16 cellular contexts compared by ENCODE assay signal in genomic region chr2:43993437-43993836, GRCh38. TPM values are rescaled to one million over a fixed set of nuclear protein-coding genes. Genes with fewer than 3 reads are reported as not detected.
A peak's percentile ranks its signal among the peaks of the same experiment; 100 is the strongest.
DNase-seq lines count a peak whose midpoint lies in the region; ATAC-seq, FAIRE-seq and TF ChIP-seq lines count a peak whose summit lies in the region.
"Had no signal": no experiment of that assay in that cellular context is flagged by ENCODE, and none has a peak within 500 bp of the region (broad histone marks: within the 10 kb centered on the region; RNA-seq: fewer than 3 reads in every experiment).

No MANE protein-coding gene starts in this region.

- no peak for FAIRE-seq in D721Med (lab: Jason Lieb, UNC)

- H3K36me3 ChIP-seq in OCI-LY3 (replicated peaks; ENCODE audit: low read depth, low read length): peaks cover 40% of the 10 kb centered on the region

- H3K4me3 Mint-ChIP-seq in activated T-cell treated with anti-CD3 and anti-CD28 coated beads, Interleukin-2, amount 50 U/mL, for 24 hours: peak overlapping the region; percentile 94
- H3K4me3 Mint-ChIP-seq in central memory CD8-positive, alpha-beta T cell: peak overlapping the region; percentile 85
- peak overlapping the region; percentile 91 for H3K4me3 Mint-ChIP-seq in progenitor cell of endocrine pancreas (ENCODE audit: low read depth)

- no peaks in the 10 kb centered on the region for H3K9me3 ChIP-seq in OCI-LY3 (ENCODE audit: insufficient read depth, low read length)
- no peaks in the 10 kb centered on the region for H3K9me3 ChIP-seq in right cardiac atrium (ENCODE audit: control insufficient read depth, low read length)
- H3K9me3 ChIP-seq: SJSA1 had no signal

- H3K36me3 Mint-ChIP-seq in activated T-cell treated with anti-CD3 and anti-CD28 coated beads, Interleukin-2, amount 50 U/mL, for 24 hours (ENCODE audit: low read depth): peaks cover 74% of the 10 kb centered on the region
- H3K36me3 Mint-ChIP-seq in central memory CD8-positive, alpha-beta T cell (ENCODE audit: insufficient read depth): peaks cover 21% of the 10 kb centered on the region
- peaks cover 25% of the 10 kb centered on the region for H3K36me3 Mint-ChIP-seq in progenitor cell of endocrine pancreas (ENCODE audit: insufficient read depth)

- intact Hi-C loops in right cardiac atrium (cut with DNase I): no loop called here

- H3K4me1 ChIP-seq in OCI-LY3 (ENCODE audit: low read length) (peaks cover 13% of the 10 kb centered on the region), right cardiac atrium (ENCODE audit: control insufficient read depth, insufficient read depth, low read length) (peaks cover 3% of the 10 kb centered on the region)

- H4K20me1 ChIP-seq in OCI-LY3 (ENCODE audit: insufficient read depth, low read length): peaks cover 47% of the 10 kb centered on the region

- no peak for DNase-seq in activated T-cell treated with anti-CD3 and anti-CD28 coated beads, Interleukin-2, amount 50 U/mL, for 24 hours
- DNase-seq in activated T-cell treated with anti-CD3 and anti-CD28 coated beads for 4 hours (no peak), progenitor cell of endocrine pancreas (ENCODE audit: low spot score, unreplicated experiment) (no peak), C1 segment of cervical spinal cord (lab: John Stamatoyannopoulos, UW) (no peak), D721Med (ENCODE audit: insufficient read length, low spot score) (no peak), right cardiac atrium (no peak)
- no peak for DNase-seq in central memory CD8-positive, alpha-beta T cell (ENCODE audit: low spot score in 2 of 2)
- DNase-seq: activated CD4-positive, alpha-beta T cell treated with anti-CD3 and anti-CD28 coated beads for 48 hours; dermis blood vessel endothelial cell; foreskin fibroblast; HCEC 1CT; IMR-90; NCI-H748 treated with DMSO at 0.1 percent for 48 hours; stimulated activated CD8-positive, alpha-beta memory T cell treated with anti-CD3 and anti-CD28 coated beads, Interleukin-4, amount 100 ng/mL, for 48 hours had no signal

- H3K4me1 Mint-ChIP-seq in activated T-cell treated with anti-CD3 and anti-CD28 coated beads, Interleukin-2, amount 50 U/mL, for 24 hours (ENCODE audit: low read depth): peaks cover 58% of the 10 kb centered on the region
- H3K4me1 Mint-ChIP-seq in central memory CD8-positive, alpha-beta T cell: peaks cover 55% of the 10 kb centered on the region
- peaks cover 27% of the 10 kb centered on the region for H3K4me1 Mint-ChIP-seq in progenitor cell of endocrine pancreas (ENCODE audit: low read depth)

- 0 out of 2 replicates have a peak overlapping the region, but pooled peaks have one; percentile 87 for H3K4me2 ChIP-seq in OCI-LY3 (ENCODE audit: low read length)

- H3K9ac ChIP-seq in OCI-LY3 (ENCODE audit: low read length): no peak overlapping the region

- TF ChIP-seq CTCF in OCI-LY3 (IDR thresholded peaks at IDR 0.05; ENCODE audit: low read depth, low read length) (no peak), progenitor cell of endocrine pancreas (IDR thresholded peaks at IDR 0.05; ENCODE audit: unreplicated experiment) (no peak), D721Med (IDR thresholded peaks at IDR 0.05; ENCODE audit: insufficient read depth, missing control alignments) (no peak)

- 85% methylated on average over 5 of the region's 5 CpGs for WGBS in right cardiac atrium

- no peaks in the 10 kb centered on the region for H3K9me3 Mint-ChIP-seq in activated T-cell treated with anti-CD3 and anti-CD28 coated beads, Interleukin-2, amount 50 U/mL, for 24 hours
- no peaks in the 10 kb centered on the region for H3K9me3 Mint-ChIP-seq in central memory CD8-positive, alpha-beta T cell
- no peaks in the 10 kb centered on the region for H3K9me3 Mint-ChIP-seq in progenitor cell of endocrine pancreas (ENCODE audit: low read depth)

- no peak overlapping the region for H2AFZ ChIP-seq in OCI-LY3 (ENCODE audit: low read depth, low read length)

- H3K27ac Mint-ChIP-seq in activated T-cell treated with anti-CD3 and anti-CD28 coated beads, Interleukin-2, amount 50 U/mL, for 24 hours: peak overlapping the region; percentile 100
- no peak overlapping the region for H3K27ac Mint-ChIP-seq in central memory CD8-positive, alpha-beta T cell (ENCODE audit: low read depth)
- H3K27ac Mint-ChIP-seq in progenitor cell of endocrine pancreas: no peak overlapping the region

- H3K27ac ChIP-seq in OCI-LY3 (ENCODE audit: low read length) (no peak overlapping the region), right cardiac atrium (ENCODE audit: low read length) (no peak overlapping the region)
- H3K27ac ChIP-seq: SJSA1 had no signal

- peaks cover 76% of the 10 kb centered on the region for H3K79me2 ChIP-seq in OCI-LY3 (ENCODE audit: low read length)

- ATAC-seq in central memory CD8-positive, alpha-beta T cell (replicated peaks; ENCODE audit: extremely low read depth, poor library complexity, severe bottlenecking): no peak
- ATAC-seq in right cardiac atrium: no peak

- H3K4me3 ChIP-seq in OCI-LY3 (ENCODE audit: low read length) (no peak overlapping the region), right cardiac atrium (ENCODE audit: low read length) (no peak overlapping the region)
- H3K4me3 ChIP-seq: SJSA1 had no signal

- no peaks in the 10 kb centered on the region for H3K27me3 Mint-ChIP-seq in activated T-cell treated with anti-CD3 and anti-CD28 coated beads, Interleukin-2, amount 50 U/mL, for 24 hours
- no peaks in the 10 kb centered on the region for H3K27me3 Mint-ChIP-seq in central memory CD8-positive, alpha-beta T cell
- H3K27me3 Mint-ChIP-seq in progenitor cell of endocrine pancreas: no peaks in the 10 kb centered on the region

- H3K27me3 ChIP-seq in OCI-LY3 (ENCODE audit: low read depth, low read length) (no peaks in the 10 kb centered on the region), right cardiac atrium (ENCODE audit: control insufficient read depth, insufficient read depth) (no peaks in the 10 kb centered on the region)
- H3K27me3 ChIP-seq: SJSA1 had no signal

RNA-seq across cellular contexts. Expression of gene LRPPRC, which starts 2.4 kb away (rescaled TPM):
- 105 and 114 TPM in 2 replicates for total RNA-seq in progenitor cell of endocrine pancreas
- 10 to 100 TPM; 73.5 to 83.6 (median 78.4) TPM for total RNA-seq in right cardiac atrium
- polyA plus RNA-seq in right cardiac atrium: 32.0 TPM
